In genomic region chr1:13699510-13699909, GRCh38 we compare ENCODE assay signal across 8 cellular contexts. TPM values are rescaled to one million over a fixed set of nuclear protein-coding genes. Genes with fewer than 3 reads are reported as not detected.
DNase-seq lines count a peak whose midpoint lies in the region; ATAC-seq, FAIRE-seq and TF ChIP-seq lines count a peak whose summit lies in the region.

No MANE protein-coding gene starts in this region.

- peak overlapping the region; percentile 25 for H3K56ac ChIP-seq in H1 (replicated peaks; ENCODE audit: insufficient read length, low read depth, low read length)

- peak overlapping the region; percentile 8 for H4K91ac ChIP-seq in H1 (replicated peaks; ENCODE audit: insufficient read length, low read length)

- H3K27me3 ChIP-seq in SU-DHL-6 (ENCODE audit: low read length) (no peaks in the 10 kb centered on the region), H1 (replicated peaks in 1 of 4; ENCODE audit: control insufficient read depth in 3 of 4, extremely low read depth in 1 of 4, insufficient read depth in 3 of 4, low read length in 3 of 4) (peaks cover 1 to 18% (median 14%) of the 10 kb centered on the region in 4 experiments), muscle layer of duodenum (ENCODE audit: low read depth, low read length) (no peaks in the 10 kb centered on the region), vagina (no peaks in the 10 kb centered on the region)

- no peak for TF ChIP-seq POLR2A in H1 (IDR thresholded peaks at IDR 0.05; ENCODE audit: control extremely low read depth in 1 of 2, low read depth in 2 of 2, low read length in 2 of 2)
- TF ChIP-seq POLR2A in vagina (IDR thresholded peaks at IDR 0.05) = no peak

- no peak for ATAC-seq in GM19023 (IDR thresholded peaks at IDR 0.05; ENCODE audit: unreplicated experiment)

- in situ Hi-C loops in GM13976 (cut with MboI; ENCODE audit: low sequenced_read_pairs, unreplicated experiment) = no loop called here

- H3K9ac ChIP-seq in SU-DHL-6 (ENCODE audit: low read length) (peak overlapping the region; percentile 73), H1 (replicated peaks in 1 of 4; ENCODE audit: extremely low read depth in 1 of 4, low read depth in 3 of 4, low read length in 3 of 4) (peak overlapping the region in 1 of 4 experiments; percentile 66; a peak in 2 of 7 replicates)

- intact Hi-C loops in vagina (cut with DNase I) = no loop called here

- H4K8ac ChIP-seq in H1 (ENCODE audit: extremely low read depth, insufficient read depth, low read length) = peak overlapping the region; percentile 73; the same call in 1 of the 2 replicates

- H3K9me2 ChIP-seq in SU-DHL-6 (replicated peaks; ENCODE audit: insufficient read depth, low read length) = no peaks in the 10 kb centered on the region

- H3K18ac ChIP-seq in H1 (ENCODE audit: extremely low read depth, low read length) = 0 out of 2 replicates have a peak overlapping the region, but pooled peaks have one; percentile 56

- peak overlapping the region; percentile 60 for H3K4me3 ChIP-seq in SU-DHL-6 (ENCODE audit: insufficient read depth, low read length, poor library complexity, severe bottlenecking)
- peak overlapping the region; percentile 61 to 83 (median 66) for H3K4me3 ChIP-seq in H1 (ENCODE audit: extremely low read depth in 1 of 4, insufficient read depth in 2 of 4, low read depth in 3 of 4, low read length in 4 of 4)
- peak overlapping the region; percentile 74 to 83 for H3K4me3 ChIP-seq in muscle layer of duodenum (ENCODE audit: low read depth in 1 of 2, low read length in 2 of 2)
- H3K4me3 ChIP-seq in vagina = peak overlapping the region; percentile 74 to 88

- H2BK120ac ChIP-seq in H1 (replicated peaks; ENCODE audit: low read depth, low read length) = no peak overlapping the region

- no peak overlapping the region for H3K23ac ChIP-seq in H1 (ENCODE audit: insufficient read length)

- H3K14ac ChIP-seq in H1 (ENCODE audit: insufficient read length) = no peak overlapping the region

- H3K79me2 ChIP-seq in SU-DHL-6 (ENCODE audit: insufficient read depth, low read length) (peaks cover 28% of the 10 kb centered on the region), H1 (ENCODE audit: control insufficient read depth in 1 of 2, insufficient read depth in 2 of 2, low read length in 2 of 2) (peaks cover 0 to 27% of the 10 kb centered on the region in 2 experiments; a peak in 2 of 4 replicates)

- TF ChIP-seq CTCF in GM13976 (IDR thresholded peaks at IDR 0.05; ENCODE audit: borderline replicate concordance, control extremely low read depth, extremely low read depth, insufficient read depth, missing control alignments) = no peak
- TF ChIP-seq CTCF in SU-DHL-6 (IDR thresholded peaks at IDR 0.05; ENCODE audit: insufficient read depth, low read length, poor library complexity, severe bottlenecking) = no peak
- no peak for TF ChIP-seq CTCF in H1 (IDR thresholded peaks at IDR 0.05; ENCODE audit: control extremely low read depth in 1 of 3, insufficient read depth in 1 of 3, low read depth in 1 of 3, low read length in 3 of 3)
- TF ChIP-seq CTCF in vagina (IDR thresholded peaks at IDR 0.05) = no peak

- peaks cover 39% of the 10 kb centered on the region for H3F3A ChIP-seq in SU-DHL-6 (ENCODE audit: insufficient read depth)

- no peak overlapping the region for H2BK15ac ChIP-seq in H1 (ENCODE audit: low read length)

- no peak overlapping the region for H2BK20ac ChIP-seq in H1 (ENCODE audit: low read length)

- 70% methylated on average over 16 of the region's 16 CpGs; no CpG with 5 or more reads in 1 of the 2 experiments for WGBS in H1 (ENCODE audit: extremely low coverage in 1 of 2, insufficient coverage in 1 of 2, insufficient read length in 1 of 2, insufficient replicate concordance in 2 of 2, low coverage in 1 of 2, low lambda C conversion rate in 2 of 2, missing lambda C conversion rate in 1 of 2), 2 experiments

- H3K36me3 ChIP-seq in SU-DHL-6 (ENCODE audit: low read length) = no peaks in the 10 kb centered on the region; the same call in 1 of the 2 replicates
- H3K36me3 ChIP-seq in H1 (ENCODE audit: control insufficient read depth in 2 of 4, insufficient read depth in 4 of 4, low read length in 3 of 4) = no peaks in the 10 kb centered on the region
- no peaks in the 10 kb centered on the region for H3K36me3 ChIP-seq in muscle layer of duodenum (ENCODE audit: control insufficient read depth in 1 of 2, insufficient read depth in 2 of 2, low read length in 2 of 2)
- H3K36me3 ChIP-seq in vagina = no peaks in the 10 kb centered on the region

- no peak overlapping the region for H2AK5ac ChIP-seq in H1 (ENCODE audit: low read depth, low read length)

- POLR2A ChIA-PET in H1 (lab: Charles Lee; ENCODE audit: partially characterized antibody) = interaction anchor here (0.7 to 1.1 kb wide), 3 partner anchors 16 to 77 kb away, joined by 3 to 4 read pairs (median 3); no protein-coding TSS in a partner anchor

- peak overlapping the region; percentile 28 for H4K5ac ChIP-seq in H1 (ENCODE audit: insufficient read length, low read depth, low read length)

- no peak for TF ChIP-seq RAD21 in H1 (IDR thresholded peaks at IDR 0.05 in 1 of 2, conservative IDR thresholded peaks at IDR 0.05 in 1 of 2; ENCODE audit: low read depth in 2 of 2, low read length in 2 of 2)

- H3K4me2 ChIP-seq in SU-DHL-6 (ENCODE audit: low read depth, low read length, poor library complexity, severe bottlenecking) (peak overlapping the region; percentile 72), H1 (ENCODE audit: insufficient read depth in 1 of 2, low read depth in 2 of 2, low read length in 2 of 2) (peak overlapping the region; percentile 70 to 79)

- no peak for FAIRE-seq in H1 (lab: Jason Lieb, UNC)

- H2BK12ac ChIP-seq in H1 (ENCODE audit: low read depth, low read length) = 0 out of 2 replicates have a peak overlapping the region, but pooled peaks have one; percentile 4

- H2BK5ac ChIP-seq in H1 (ENCODE audit: low read depth, low read length) = no peak overlapping the region

- H3K9me3 ChIP-seq in SU-DHL-6 (ENCODE audit: insufficient read depth, low read length) (no peaks in the 10 kb centered on the region; the same call in 1 of the 2 replicates), H1 (ENCODE audit: insufficient read depth in 2 of 2, low read depth in 1 of 2, low read length in 1 of 2) (peaks cover 9 to 11% of the 10 kb centered on the region in 2 experiments; a peak in 3 of 4 replicates), muscle layer of duodenum (ENCODE audit: control insufficient read depth in 1 of 2, low read length in 2 of 2) (peaks cover 0 to 4% of the 10 kb centered on the region in 2 donors), vagina (no peaks in the 10 kb centered on the region)

- CTCF ChIA-PET in H1 (lab: Charles Lee; ENCODE audit: partially characterized antibody) = no interaction called here

- H2AFZ ChIP-seq in SU-DHL-6 (ENCODE audit: low read depth, low read length, severe bottlenecking) (peak overlapping the region; percentile 65), H1 (ENCODE audit: low read length) (peak overlapping the region; percentile 76)

- H3K23me2 ChIP-seq in H1 (ENCODE audit: low read depth, low read length) = peaks cover 4% of the 10 kb centered on the region

- no peaks in the 10 kb centered on the region for H3K79me1 ChIP-seq in H1 (ENCODE audit: low read depth, low read length)

- no peak overlapping the region for H3K4ac ChIP-seq in H1 (replicated peaks; ENCODE audit: insufficient read length, low read depth, low read length)

- TF ChIP-seq EP300 in H1 (IDR thresholded peaks at IDR 0.05; ENCODE audit: borderline replicate concordance in 1 of 2, low read depth in 2 of 2, low read length in 2 of 2) = no peak

- H3K27ac ChIP-seq in SU-DHL-6 (ENCODE audit: low read depth, low read length) (peak overlapping the region; percentile 94), H1 (ENCODE audit: low read depth, low read length) (no peak overlapping the region), muscle layer of duodenum (ENCODE audit: low read length) (peak overlapping the region; percentile 78), vagina (peak overlapping the region; percentile 99)

- DNase-seq in GM13976 (ENCODE audit: low spot score) = peak; percentile 27
- DNase-seq in H1 (ENCODE audit: low read depth in 1 of 2, low spot score in 2 of 2) = peak in 1 of 2 experiments; percentile 48
- no peak for DNase-seq in vagina (ENCODE audit: extremely low spot score in 2 of 2)
- no peak for DNase-seq in GM19240 (ENCODE audit: insufficient read length, low spot score)
- no peak for DNase-seq in A172 (ENCODE audit: low spot score)

- H4K20me1 ChIP-seq in SU-DHL-6 (ENCODE audit: low read depth, low read length) = no peaks in the 10 kb centered on the region
- peaks cover 0 to 3% of the 10 kb centered on the region in 2 experiments for H4K20me1 ChIP-seq in H1 (replicated peaks in 1 of 2; ENCODE audit: control insufficient read depth in 1 of 2, insufficient read depth in 2 of 2, low read length in 2 of 2)

- peaks cover 0 to 7% (median 2%) of the 10 kb centered on the region in 4 experiments; a peak in 3 of 7 replicates for H3K4me1 ChIP-seq in H1 (replicated peaks in 1 of 4; ENCODE audit: control insufficient read depth in 3 of 4, insufficient read depth in 4 of 4, low read length in 3 of 4)
- no peaks in the 10 kb centered on the region for H3K4me1 ChIP-seq in muscle layer of duodenum (ENCODE audit: control insufficient read depth in 1 of 2, insufficient read depth in 2 of 2, low read length in 2 of 2)
- H3K4me1 ChIP-seq in vagina = peaks cover 6% of the 10 kb centered on the region

TF ChIP-seq in H1, 55 proteins besides CTCF, POLR2A, EP300 and RAD21 (continues in another document):
- TF ChIP-seq POU5F1 (IDR thresholded peaks at IDR 0.05; ENCODE audit: low read depth, low read length) = no peak
- no peak for TF ChIP-seq SP1 (IDR thresholded peaks at IDR 0.05; ENCODE audit: low read depth, low read length)
- no peak for TF ChIP-seq CHD2 (IDR thresholded peaks at IDR 0.05; ENCODE audit: low read length)
- no peak for TF ChIP-seq RNF2 (IDR thresholded peaks at IDR 0.05; ENCODE audit: borderline replicate concordance, low read depth, low read length, missing control alignments, poor library complexity, severe bottlenecking)
- TF ChIP-seq CEBPB (IDR thresholded peaks at IDR 0.05; ENCODE audit: low read depth, low read length) = no peak
- no peak for TF ChIP-seq PHF8 (conservative IDR thresholded peaks at IDR 0.05; ENCODE audit: low read depth, low read length)

RNA-seq across cellular contexts. Expression of gene PRDM2, which starts 0.5 kb away (rescaled TPM):
- total RNA-seq in H1 (2021; fragmentation: NEBNext Ultra II Directional; extraction: Animal tissue kit (Norgen Biotek cat#: 25700)) = 20.2 and 21.2 TPM in 2 replicates
- 5.1 and 5.8 TPM in 2 replicates for polyA plus RNA-seq in H1 (2011; rRNA removed)
- polyA plus RNA-seq in H1 (2011; cell fraction: cytosol; rRNA removed) = 6.6 TPM
- 7.7 TPM for polyA plus RNA-seq in H1 (2011; cell fraction: nucleus; rRNA removed)
- 8.2 to 11.1 TPM (median 10.0 TPM) in 4 replicates for polyA plus RNA-seq in H1 (2012, experiment 1 of 2)
- 1.4 TPM for polyA plus RNA-seq in H1 (2012, experiment 2 of 2)
- polyA plus RNA-seq in H1 (2013, experiment 1 of 2) = 14.0 TPM
- polyA plus RNA-seq in H1 (2013, experiment 2 of 2) = 12.8 TPM
- polyA minus RNA-seq in H1 (2011; rRNA and poly(A)+ RNA removed) = 10.3 and 10.8 TPM in 2 replicates
- polyA minus RNA-seq in H1 (2011; cell fraction: cytosol; rRNA and poly(A)+ RNA removed) = 7.1 TPM
- 27.3 TPM for polyA minus RNA-seq in H1 (2011; cell fraction: nucleus; rRNA and poly(A)+ RNA removed)
- 56.2 TPM for total RNA-seq in vagina
- 2.5 and 3.6 TPM in 2 replicates for total RNA-seq in A172 (2014; rRNA removed; shearing (Covaris generic))
